Comparison of ENCODE assay signal across 26 cellular contexts in the genomic region with DNA sequence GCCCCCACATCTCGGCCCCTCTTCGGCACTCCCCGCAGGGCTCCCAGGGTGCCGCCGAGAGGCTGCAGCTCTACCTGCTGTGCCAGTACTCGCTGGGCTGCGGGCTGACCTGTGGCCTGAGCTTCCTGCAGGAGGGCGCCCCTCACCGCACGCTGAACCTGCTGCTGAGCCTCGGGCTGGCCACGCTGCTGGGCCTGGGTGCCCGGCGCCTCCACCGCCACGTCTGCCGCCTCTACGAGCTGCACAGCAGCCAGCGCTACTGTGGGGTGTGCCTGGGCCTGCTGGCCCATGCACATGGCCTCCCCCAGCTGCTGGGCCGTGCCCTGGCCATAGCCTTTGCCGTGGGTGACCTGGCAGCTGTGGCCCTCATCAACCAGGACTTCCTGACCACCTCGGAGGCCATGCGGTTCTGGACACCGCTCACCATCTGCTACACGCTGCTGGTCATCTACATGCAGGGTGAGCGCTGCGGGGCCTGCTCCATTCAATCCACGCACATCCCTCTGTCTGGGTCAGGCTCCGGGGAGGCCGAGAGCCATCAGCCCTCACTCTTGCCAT. TPM values are rescaled to one million over a fixed set of nuclear protein-coding genes. Genes with fewer than 3 reads are reported as not detected.
DNase-seq lines count a peak whose midpoint lies in the region; ATAC-seq, FAIRE-seq and TF ChIP-seq lines count a peak whose summit lies in the region.
"Had no signal": no experiment of that assay in that cellular context is flagged by ENCODE, and none has a peak within 500 bp of the region (broad histone marks: within the 10 kb centered on the region; RNA-seq: fewer than 3 reads in every experiment).

No MANE protein-coding gene starts in this region.

- H3F3A ChIP-seq in neural progenitor cell (ENCODE audit: low read depth), result peaks cover 4% of the 10 kb centered on the region

- H3K4me1 ChIP-seq in BLaER1 (peaks cover 17% of the 10 kb centered on the region), RWPE2 (ENCODE audit: insufficient read depth, poor library complexity, severe bottlenecking) (peaks cover 9% of the 10 kb centered on the region), kidney (ENCODE audit: control insufficient read depth in 1 of 2, insufficient read depth in 1 of 2, low read depth in 1 of 2, low read length in 2 of 2) (peaks cover 3 to 9% of the 10 kb centered on the region in 2 donors), neural progenitor cell (peaks cover 9% of the 10 kb centered on the region), gastroesophageal sphincter (peaks cover 0 to 9% (median 0%) of the 10 kb centered on the region in 3 donors)

- DNase-seq in RWPE2 (ENCODE audit: low spot score) (peak; percentile 62), kidney (peak; percentile 67), neural progenitor cell (ENCODE audit: low spot score) (no peak), NCI-H2227 treated with DMSO at 0.1 percent for 48 hours (lab: John Stamatoyannopoulos, UW) (no peak)
- DNase-seq in stimulated activated CD4-positive, alpha-beta T cell treated with anti-CD3 and anti-CD28 coated beads, Interleukin-2, amount 100 ng/mL, for 48 hours, result no peak
- DNase-seq: AML-193; GDM1; HCEC 1CT; KBM-7; NCI-H1092 treated with DMSO at 0.1 percent for 48 hours; NCI-H1436 treated with DMSO at 0.1 percent for 48 hours; NCI-H1930; NCI-H226; NCI-H524; NCI-H774; NK-92 treated with Interleukin-12 subunit alpha and Interleukin-12 subunit beta, amount 100 ng/mL, for 24 hours; SJCRH30 had no signal

- no peak overlapping the region for H3K4me3 Mint-ChIP-seq in neural progenitor cell
- H3K4me3 Mint-ChIP-seq: CD14-positive monocyte, GM23338 had no signal

- H3K9me3 Mint-ChIP-seq in neural progenitor cell, result no peaks in the 10 kb centered on the region
- H3K9me3 Mint-ChIP-seq: CD14-positive monocyte, GM23338 had no signal

- no peaks in the 10 kb centered on the region for H3K27me3 ChIP-seq in BLaER1
- H3K27me3 ChIP-seq in RWPE2 (ENCODE audit: insufficient read depth, poor library complexity, severe bottlenecking), result no peaks in the 10 kb centered on the region
- H3K27me3 ChIP-seq in neural progenitor cell, result no peaks in the 10 kb centered on the region
- H3K27me3 ChIP-seq in gastroesophageal sphincter, result no peaks in the 10 kb centered on the region
- H3K27me3 ChIP-seq: SJCRH30 had no signal

- H3K36me3 Mint-ChIP-seq in neural progenitor cell, result no peaks in the 10 kb centered on the region

- peaks cover 7% of the 10 kb centered on the region for H3K4me1 Mint-ChIP-seq in neural progenitor cell

- H4K20me1 ChIP-seq in BLaER1 (no peaks in the 10 kb centered on the region), neural progenitor cell (ENCODE audit: low read depth) (no peaks in the 10 kb centered on the region)

- H3K79me2 ChIP-seq in neural progenitor cell (ENCODE audit: low read depth), result no peaks in the 10 kb centered on the region

- no peak for TF ChIP-seq POLR2A in gastroesophageal sphincter (IDR thresholded peaks at IDR 0.05)

- H3K4me3 ChIP-seq in BLaER1 (no peak overlapping the region), RWPE2 (ENCODE audit: severe bottlenecking) (no peak overlapping the region), kidney (ENCODE audit: low read length in 2 of 2) (no peak overlapping the region), neural progenitor cell (no peak overlapping the region), gastroesophageal sphincter (no peak overlapping the region)
- H3K4me3 ChIP-seq: GM23338, SJCRH30 had no signal

- H3K27me3 Mint-ChIP-seq in neural progenitor cell (ENCODE audit: insufficient read depth, low read depth), result peaks cover 2% of the 10 kb centered on the region

- H3K9ac ChIP-seq in BLaER1 (no peak overlapping the region), kidney (ENCODE audit: low read length in 2 of 2) (no peak overlapping the region), neural progenitor cell (no peak overlapping the region)

- H3K27ac ChIP-seq in BLaER1 (no peak overlapping the region), RWPE2 (ENCODE audit: poor library complexity, severe bottlenecking) (no peak overlapping the region), kidney (ENCODE audit: low read depth in 2 of 2, low read length in 2 of 2) (no peak overlapping the region), neural progenitor cell (no peak overlapping the region), gastroesophageal sphincter (no peak overlapping the region)
- H3K27ac ChIP-seq: SJCRH30 had no signal

- peak overlapping the region; percentile 57 for H3K27ac Mint-ChIP-seq in neural progenitor cell
- H3K27ac Mint-ChIP-seq: CD14-positive monocyte, GM23338 had no signal

- H3K9me3 ChIP-seq in BLaER1 (no peaks in the 10 kb centered on the region), RWPE2 (ENCODE audit: severe bottlenecking) (no peaks in the 10 kb centered on the region), kidney (ENCODE audit: control insufficient read depth in 1 of 2, low read length in 2 of 2) (no peaks in the 10 kb centered on the region), neural progenitor cell (ENCODE audit: low read depth) (no peaks in the 10 kb centered on the region), gastroesophageal sphincter (no peaks in the 10 kb centered on the region)
- H3K9me3 ChIP-seq: SJCRH30 had no signal

- intact Hi-C loops in kidney (cut with DNase I), result no loop called here

- H2AFZ ChIP-seq in neural progenitor cell (replicated peaks), result no peak overlapping the region
- H2AFZ ChIP-seq: GM23338 had no signal

- H3K36me3 ChIP-seq in BLaER1 (no peaks in the 10 kb centered on the region), RWPE2 (ENCODE audit: low read depth) (no peaks in the 10 kb centered on the region), kidney (ENCODE audit: control insufficient read depth in 1 of 2, insufficient read depth in 2 of 2, low read length in 2 of 2) (no peaks in the 10 kb centered on the region), neural progenitor cell (no peaks in the 10 kb centered on the region), gastroesophageal sphincter (no peaks in the 10 kb centered on the region)
- H3K36me3 ChIP-seq: SJCRH30 had no signal

- no CpG with 5 or more reads among the region's 30 CpGs for WGBS in gastroesophageal sphincter (ENCODE audit: low coverage in 1 of 2), 2 donors

- FAIRE-seq in kidney (lab: Jason Lieb, UNC), result no peak
- FAIRE-seq: GM18507 had no signal

- TF ChIP-seq EP300 in gastroesophageal sphincter (IDR thresholded peaks at IDR 0.05), result no peak

- ATAC-seq in RWPE2 (ENCODE audit: low read depth), result no peak
- no peak for ATAC-seq in gastroesophageal sphincter
- ATAC-seq in HG03175 (IDR thresholded peaks at IDR 0.05; ENCODE audit: unreplicated experiment), result no peak
- ATAC-seq: GM23338 had no signal

- peak overlapping the region; percentile 59 for H3K4me2 ChIP-seq in BLaER1
- no peak overlapping the region for H3K4me2 ChIP-seq in neural progenitor cell
- H3K4me2 ChIP-seq: GM23338 had no signal

- TF ChIP-seq CTCF in RWPE2 (IDR thresholded peaks at IDR 0.05; ENCODE audit: poor library complexity, severe bottlenecking) (no peak), kidney (IDR thresholded peaks at IDR 0.05; ENCODE audit: borderline replicate concordance, extremely low read depth, insufficient read depth) (no peak), neural progenitor cell (IDR thresholded peaks at IDR 0.05) (no peak), gastroesophageal sphincter (IDR thresholded peaks at IDR 0.05) (no peak)

RNA-seq across cellular contexts. Expression of a gene that starts 1.9 kb away (rescaled TPM):
- total RNA-seq in kidney, result 2.0 TPM
- 25.4 TPM for polyA plus RNA-seq in kidney (ENCODE audit: insufficient read depth, low read depth, low replicate concordance)
- 0.56 TPM in 1 of 2 replicates, not detected in the other for total RNA-seq in neural progenitor cell (ENCODE audit: low replicate concordance)
- not detected for total RNA-seq in gastroesophageal sphincter
- total RNA-seq: A172, Daoy, GM23338, SJCRH30 had no signal
- polyA plus RNA-seq: AG04450, CD14-positive monocyte had no signal

RNA-seq across cellular contexts. Expression of a gene that starts 8.1 kb away (rescaled TPM):
- 1.5 TPM for total RNA-seq in kidney
- polyA plus RNA-seq in kidney (ENCODE audit: insufficient read depth, low read depth, low replicate concordance), result 12.2 TPM
- total RNA-seq in neural progenitor cell (ENCODE audit: low replicate concordance), result 0.34 and 2.2 TPM in 2 replicates
- total RNA-seq in gastroesophageal sphincter, result 1 to 10 TPM in 2 of 4 donors, under 1 TPM in 2; 0.10 to 2.0 (median 1.1) TPM
- total RNA-seq: A172 had no signal

RNA-seq across cellular contexts. Expression of a gene that starts 14.4 kb away (rescaled TPM):
- total RNA-seq in kidney (89.3 TPM), neural progenitor cell (ENCODE audit: low replicate concordance) (4.7 and 13.0 TPM in 2 replicates), gastroesophageal sphincter (100 to 1,000 TPM in 1 of 4 donors, 10 to 100 TPM in 3; 40.4 to 106 (median 47.0) TPM)
- 16.6 TPM for polyA plus RNA-seq in kidney (ENCODE audit: insufficient read depth, low read depth, low replicate concordance)
- polyA plus RNA-seq: CD14-positive monocyte had no signal

Comparison
In these comparisons a context has a peak if more than half of its experiments do, and no peak if none do; other contexts are left out.
1. DNase-seq: peak in RWPE2 (single experiment) and kidney (single experiment); none in neural progenitor cell (single experiment), stimulated activated CD4-positive, alpha-beta T cell treated with anti-CD3 and anti-CD28 coated beads, Interleukin-2, amount 100 ng/mL, for 48 hours (0 of 2) and NCI-H2227 treated with DMSO at 0.1 percent for 48 hours (single experiment).